In the genomic region with DNA sequence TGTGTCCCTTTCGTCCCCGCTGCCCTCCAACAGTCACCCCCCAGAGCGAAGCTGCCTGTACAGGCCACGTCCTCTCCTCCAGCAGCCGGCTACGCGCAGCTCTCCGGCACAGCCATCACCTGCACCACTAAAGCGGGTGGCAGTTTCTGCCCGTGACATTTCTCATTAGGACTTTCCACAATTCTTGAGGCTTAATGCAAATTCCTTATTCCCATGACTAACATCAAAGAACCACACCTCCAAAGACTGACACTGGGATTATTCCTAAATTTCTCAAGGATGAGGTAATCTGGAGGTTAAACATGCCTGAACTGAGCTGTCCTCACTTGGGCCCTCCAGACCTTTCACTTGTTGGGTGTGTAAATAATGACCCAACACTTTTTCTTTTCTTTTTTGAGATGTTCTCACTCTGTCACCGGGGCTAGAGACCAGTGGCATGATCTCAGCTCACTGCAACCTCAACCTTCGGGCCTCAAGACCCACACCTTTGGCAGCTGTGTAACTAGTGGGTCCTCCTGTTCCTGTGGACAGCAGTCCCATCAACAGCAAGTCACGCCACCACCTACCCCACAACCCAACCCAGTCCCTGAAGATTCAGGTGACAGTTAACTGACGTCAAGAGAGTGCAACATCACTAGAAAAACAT, we compare ENCODE assay signal across 1 cellular context.
TF ChIP-seq lines count a peak whose summit lies in the region.

No MANE protein-coding gene starts in this region.

TF ChIP-seq in HEK293, 187 proteins besides CTCF, POLR2A, EP300 and RAD21 (continued from another document):
- peak; percentile 83 for TF ChIP-seq ZNF629 (tag by site-specific recombination; IDR thresholded peaks at IDR 0.05)
- TF ChIP-seq, protein P1, sequence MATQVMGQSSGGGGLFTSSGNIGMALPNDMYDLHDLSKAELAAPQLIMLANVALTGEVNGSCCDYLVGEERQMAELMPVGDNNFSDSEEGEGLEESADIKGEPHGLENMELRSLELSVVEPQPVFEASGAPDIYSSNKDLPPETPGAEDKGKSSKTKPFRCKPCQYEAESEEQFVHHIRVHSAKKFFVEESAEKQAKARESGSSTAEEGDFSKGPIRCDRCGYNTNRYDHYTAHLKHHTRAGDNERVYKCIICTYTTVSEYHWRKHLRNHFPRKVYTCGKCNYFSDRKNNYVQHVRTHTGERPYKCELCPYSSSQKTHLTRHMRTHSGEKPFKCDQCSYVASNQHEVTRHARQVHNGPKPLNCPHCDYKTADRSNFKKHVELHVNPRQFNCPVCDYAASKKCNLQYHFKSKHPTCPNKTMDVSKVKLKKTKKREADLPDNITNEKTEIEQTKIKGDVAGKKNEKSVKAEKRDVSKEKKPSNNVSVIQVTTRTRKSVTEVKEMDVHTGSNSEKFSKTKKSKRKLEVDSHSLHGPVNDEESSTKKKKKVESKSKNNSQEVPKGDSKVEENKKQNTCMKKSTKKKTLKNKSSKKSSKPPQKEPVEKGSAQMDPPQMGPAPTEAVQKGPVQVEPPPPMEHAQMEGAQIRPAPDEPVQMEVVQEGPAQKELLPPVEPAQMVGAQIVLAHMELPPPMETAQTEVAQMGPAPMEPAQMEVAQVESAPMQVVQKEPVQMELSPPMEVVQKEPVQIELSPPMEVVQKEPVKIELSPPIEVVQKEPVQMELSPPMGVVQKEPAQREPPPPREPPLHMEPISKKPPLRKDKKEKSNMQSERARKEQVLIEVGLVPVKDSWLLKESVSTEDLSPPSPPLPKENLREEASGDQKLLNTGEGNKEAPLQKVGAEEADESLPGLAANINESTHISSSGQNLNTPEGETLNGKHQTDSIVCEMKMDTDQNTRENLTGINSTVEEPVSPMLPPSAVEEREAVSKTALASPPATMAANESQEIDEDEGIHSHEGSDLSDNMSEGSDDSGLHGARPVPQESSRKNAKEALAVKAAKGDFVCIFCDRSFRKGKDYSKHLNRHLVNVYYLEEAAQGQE (tag by site-specific recombination; IDR thresholded peaks at IDR 0.05), result peak; percentile 25; the same call in 1 of the 2 replicates
- TF ChIP-seq PATZ1 (tag by site-specific recombination; IDR thresholded peaks at IDR 0.05), result peak; percentile 43
- no peak for TF ChIP-seq ZNF777 (tag by site-specific recombination; IDR thresholded peaks at IDR 0.05; ENCODE audit: borderline replicate concordance)
- no peak for TF ChIP-seq ZNF707 (tag by site-specific recombination; IDR thresholded peaks at IDR 0.05)
- TF ChIP-seq PRDM10 (tag by site-specific recombination; IDR thresholded peaks at IDR 0.05), result peak; percentile 65
- TF ChIP-seq SCRT2 (tag by site-specific recombination; IDR thresholded peaks at IDR 0.05), result peak; percentile 84
- no peak for TF ChIP-seq RBAK (tag by site-specific recombination; IDR thresholded peaks at IDR 0.05)
- TF ChIP-seq, protein P2, sequence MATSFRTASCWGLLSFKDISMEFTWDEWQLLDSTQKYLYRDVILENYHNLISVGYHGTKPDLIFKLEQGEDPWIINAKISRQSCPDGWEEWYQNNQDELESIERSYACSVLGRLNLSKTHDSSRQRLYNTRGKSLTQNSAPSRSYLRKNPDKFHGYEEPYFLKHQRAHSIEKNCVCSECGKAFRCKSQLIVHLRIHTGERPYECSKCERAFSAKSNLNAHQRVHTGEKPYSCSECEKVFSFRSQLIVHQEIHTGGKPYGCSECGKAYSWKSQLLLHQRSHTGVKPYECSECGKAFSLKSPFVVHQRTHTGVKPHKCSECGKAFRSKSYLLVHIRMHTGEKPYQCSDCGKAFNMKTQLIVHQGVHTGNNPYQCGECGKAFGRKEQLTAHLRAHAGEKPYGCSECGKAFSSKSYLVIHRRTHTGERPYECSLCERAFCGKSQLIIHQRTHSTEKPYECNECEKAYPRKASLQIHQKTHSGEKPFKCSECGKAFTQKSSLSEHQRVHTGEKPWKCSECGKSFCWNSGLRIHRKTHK (tag by site-specific recombination; IDR thresholded peaks at IDR 0.05), result no peak
- 0 out of 2 replicates have a peak, but pooled peaks have one; percentile 22 for TF ChIP-seq SCRT1 (tag by site-specific recombination; IDR thresholded peaks at IDR 0.05; ENCODE audit: borderline replicate concordance)
- TF ChIP-seq BCL11A (tag by site-specific recombination; IDR thresholded peaks at IDR 0.05; ENCODE audit: low read depth), result 0 out of 2 replicates have a peak, but pooled peaks have one; percentile 12
- no peak for TF ChIP-seq GLI2 (tag by site-specific recombination; IDR thresholded peaks at IDR 0.05; ENCODE audit: borderline replicate concordance, low read depth)
- TF ChIP-seq SP7 (tag by site-specific recombination; IDR thresholded peaks at IDR 0.05), result peak; percentile 53; the same call in 1 of the 2 replicates
- TF ChIP-seq REPIN1 (tag by site-specific recombination; IDR thresholded peaks at IDR 0.05; ENCODE audit: low read depth), result no peak
- peak; percentile 82 for TF ChIP-seq KLF10 (tag by site-specific recombination; IDR thresholded peaks at IDR 0.05)
TF ChIP-seq in HEK293: peak in this region for 15.
